Comparison of ENCODE assay signal across 37 cellular contexts in the genomic region with DNA sequence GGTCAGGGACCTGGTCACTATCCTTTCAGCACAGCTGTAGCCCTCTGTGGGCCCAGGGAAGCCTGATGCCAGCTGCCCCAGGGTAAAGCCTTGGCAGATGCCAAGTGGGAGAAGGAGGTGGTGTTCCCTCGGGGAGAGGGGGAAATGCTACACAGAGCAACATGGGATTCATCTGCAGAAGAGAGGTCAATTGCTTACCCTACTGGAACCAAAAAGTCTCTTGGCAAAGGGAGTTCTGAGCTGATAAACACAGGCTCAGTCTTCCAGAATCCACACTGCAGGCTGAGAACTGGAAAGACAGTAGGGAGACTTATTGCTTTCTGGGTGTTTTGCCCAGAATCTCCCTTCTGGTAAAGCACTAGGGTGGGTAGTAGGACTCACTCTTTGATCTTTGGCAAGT.
"Had no signal": no experiment of that assay in that cellular context is flagged by ENCODE, and none has a peak within 500 bp of the region (broad histone marks: within the 10 kb centered on the region; RNA-seq: fewer than 3 reads in every experiment).

No MANE protein-coding gene starts in this region.

- H3K9me3 Mint-ChIP-seq: activated CD4-positive, alpha-beta T cell treated with anti-CD3 and anti-CD28 coated beads, Interleukin-2, amount 10 ng/mL, durations not matched to agents 24 days and 14 days; activated naive CD4-positive, alpha-beta T cell treated with anti-CD3 and anti-CD28 coated beads, Interleukin-2, amount 50 U/mL, for 72 hours had no signal

- H3K9me3 ChIP-seq: body of pancreas had no signal

- H3K36me3 Mint-ChIP-seq: activated CD4-positive, alpha-beta memory T cell treated with anti-CD3 and anti-CD28 coated beads for 36 hours; activated naive CD4-positive, alpha-beta T cell treated with anti-CD3 and anti-CD28 coated beads, Interleukin-2, amount 50 U/mL, for 72 hours had no signal

- H3K4me3 ChIP-seq: adrenal gland, body of pancreas, breast epithelium had no signal

- H3K4me1 ChIP-seq: adrenal gland, body of pancreas, breast epithelium had no signal

- FAIRE-seq: astrocyte, TTC549 had no signal

- ATAC-seq: activated CD8-positive, alpha-beta T cell treated with anti-CD3 and anti-CD28 coated beads for 36 hours; activated naive CD4-positive, alpha-beta T cell treated with anti-CD3 and anti-CD28 coated beads, Interleukin-2, amount 50 U/mL, for 72 hours; activated T-cell treated with anti-CD3 and anti-CD28 coated beads, Interleukin-2, amount 50 U/mL, for 4 hours; activated T-cell treated with anti-CD3 and anti-CD28 coated beads, Interleukin-2, amount 50 U/mL, for 72 hours; activated T-helper 17 cell treated with anti-CD3 and anti-CD28 coated beads, Interleukin-2, amount 50 U/mL, for 72 hours; body of pancreas had no signal

- H3K27ac Mint-ChIP-seq: activated B cell treated with CpG ODN at 0.5 μM for 24 hours; activated CD4-positive, alpha-beta memory T cell treated with anti-CD3 and anti-CD28 coated beads for 36 hours; activated CD4-positive, alpha-beta T cell treated with anti-CD3 and anti-CD28 coated beads, Interleukin-2, amount 10 ng/mL, durations not matched to agents 24 days and 14 days; activated CD8-positive, alpha-beta T cell treated with anti-CD3 and anti-CD28 coated beads for 36 hours; activated naive CD4-positive, alpha-beta T cell treated with anti-CD3 and anti-CD28 coated beads for 36 hours; activated naive CD4-positive, alpha-beta T cell treated with anti-CD3 and anti-CD28 coated beads, Interleukin-2, amount 50 U/mL, for 72 hours; activated naive CD8-positive, alpha-beta T cell treated with anti-CD3 and anti-CD28 coated beads for 36 hours; activated T-cell treated with anti-CD3 and anti-CD28 coated beads, Interleukin-2, amount 50 U/mL, for 72 hours; activated T-helper 1 cell treated with anti-CD3 and anti-CD28 coated beads, Interleukin-12 subunit alpha, Interleukin-12 subunit beta, Interleukin-2, Interleukin-4 antibody, amounts not matched to agents 30 ng/mL and 10 ng/mL and 1 ng/mL, durations not matched to agents 14 hours and 24 hours and 36 hours; activated T-helper 17 cell treated with anti-CD3 and anti-CD28 coated beads, Interleukin-2, amount 50 U/mL, for 72 hours; T-helper 1 cell treated with Interleukin-12 subunit alpha and Interleukin-12 subunit beta and Interleukin-4 antibody, amounts not matched to agents 30 μg/mL and 1 μg/mL, for 36 hours; T-helper 2 cell treated with Interferon-gamma antibody and Interleukin-4, amounts not matched to agents 5 μg/mL and 100 μg/mL, for 36 hours had no signal

- H3K36me3 ChIP-seq: adrenal gland, brain microvascular endothelial cell, breast epithelium had no signal

- DNase-seq: activated B cell treated with CpG ODN at 0.5 μM for 24 hours; activated CD4-positive, alpha-beta memory T cell treated with anti-CD3 and anti-CD28 coated beads for 36 hours; activated CD4-positive, alpha-beta T cell treated with anti-CD3 and anti-CD28 coated beads for 4 hours; activated CD4-positive, alpha-beta T cell treated with anti-CD3 and anti-CD28 coated beads, Interleukin-2, amount 10 ng/mL, durations not matched to agents 24 days and 14 days; activated CD4-positive, alpha-beta T cell treated with anti-CD3 and anti-CD28 coated beads, Interleukin-2, amount 50 U/mL, for 1 hour; activated CD4-positive, alpha-beta T cell treated with anti-CD3 and anti-CD28 coated beads, Interleukin-2, amount 50 U/mL, for 4 hours; activated CD4-positive, CD25-positive, alpha-beta regulatory T cell treated with anti-CD3 and anti-CD28 coated beads, Interleukin-2, amount 50 U/mL, for 72 hours; activated CD8-positive, alpha-beta memory T cell treated with anti-CD3 and anti-CD28 coated beads, Interleukin-2, amount 50 U/mL, for 4 hours; activated CD8-positive, alpha-beta T cell treated with anti-CD3 and anti-CD28 coated beads for 36 hours; activated effector memory CD4-positive, alpha-beta T cell treated with anti-CD3 and anti-CD28 coated beads, Interleukin-2, amount 50 U/mL, for 16 hours; activated gamma-delta T cell treated with Interleukin-2 at 50 U/mL for 16 hours; activated naive CD4-positive, alpha-beta T cell; activated naive CD4-positive, alpha-beta T cell treated with anti-CD3 and anti-CD28 coated beads for 36 hours; activated naive CD4-positive, alpha-beta T cell treated with anti-CD3 and anti-CD28 coated beads, Interleukin-2, amount 50 U/mL, for 16 hours; activated naive CD8-positive, alpha-beta T cell treated with anti-CD3 and anti-CD28 coated beads for 36 hours; activated T-cell treated with anti-CD3 and anti-CD28 coated beads for 4 hours; activated T-cell treated with anti-CD3 and anti-CD28 coated beads, Interleukin-2, amount 50 U/mL, for 1 hour; activated T-cell treated with anti-CD3 and anti-CD28 coated beads, Interleukin-2, amount 50 U/mL, for 4 hours; activated T-cell treated with anti-CD3 and anti-CD28 coated beads, Interleukin-2, amount 50 U/mL, for 72 hours; adrenal gland; amniotic stem cell; aorta; body of pancreas; brain microvascular endothelial cell; central memory CD4-positive, alpha-beta T cell; T-helper 1 cell; T-helper 2 cell; T-helper 9 cell had no signal

- H3K4me1 Mint-ChIP-seq: activated B cell treated with CpG ODN at 0.5 μM for 24 hours; activated CD4-positive, alpha-beta T cell treated with anti-CD3 and anti-CD28 coated beads, Interleukin-2, amount 10 ng/mL, durations not matched to agents 24 days and 14 days; activated T-helper 17 cell treated with anti-CD3 and anti-CD28 coated beads, Interleukin-2, amount 50 U/mL, for 72 hours had no signal

- H3K4me3 Mint-ChIP-seq: activated B cell treated with CpG ODN at 0.5 μM for 24 hours; activated CD4-positive, alpha-beta memory T cell treated with anti-CD3 and anti-CD28 coated beads for 36 hours; activated CD4-positive, alpha-beta T cell treated with anti-CD3 and anti-CD28 coated beads, Interleukin-2, amount 10 ng/mL, durations not matched to agents 24 days and 14 days; activated CD8-positive, alpha-beta T cell treated with anti-CD3 and anti-CD28 coated beads for 36 hours; activated naive CD4-positive, alpha-beta T cell treated with anti-CD3 and anti-CD28 coated beads for 36 hours; activated naive CD8-positive, alpha-beta T cell treated with anti-CD3 and anti-CD28 coated beads for 36 hours; activated T-cell treated with anti-CD3 and anti-CD28 coated beads, Interleukin-2, amount 50 U/mL, for 4 hours; activated T-cell treated with anti-CD3 and anti-CD28 coated beads, Interleukin-2, amount 50 U/mL, for 72 hours; activated T-helper 1 cell treated with anti-CD3 and anti-CD28 coated beads, Interleukin-12 subunit alpha, Interleukin-12 subunit beta, Interleukin-2, Interleukin-4 antibody, amounts not matched to agents 30 ng/mL and 10 ng/mL and 1 ng/mL, durations not matched to agents 14 hours and 24 hours and 36 hours; activated T-helper 17 cell treated with anti-CD3 and anti-CD28 coated beads, Interleukin-2, amount 50 U/mL, for 72 hours; T-helper 1 cell treated with Interleukin-12 subunit alpha and Interleukin-12 subunit beta and Interleukin-4 antibody, amounts not matched to agents 30 μg/mL and 1 μg/mL, for 36 hours; T-helper 2 cell treated with Interferon-gamma antibody and Interleukin-4, amounts not matched to agents 5 μg/mL and 100 μg/mL, for 36 hours had no signal

- H3K27me3 ChIP-seq: adrenal gland, body of pancreas, brain microvascular endothelial cell, breast epithelium had no signal

- H3K27me3 Mint-ChIP-seq: activated CD4-positive, alpha-beta memory T cell treated with anti-CD3 and anti-CD28 coated beads for 36 hours; activated naive CD8-positive, alpha-beta T cell treated with anti-CD3 and anti-CD28 coated beads for 36 hours; activated T-helper 17 cell treated with anti-CD3 and anti-CD28 coated beads, Interleukin-2, amount 50 U/mL, for 72 hours had no signal

- H3K27ac ChIP-seq: adrenal gland, body of pancreas, brain microvascular endothelial cell, breast epithelium, VCaP had no signal
